In the genomic region with DNA sequence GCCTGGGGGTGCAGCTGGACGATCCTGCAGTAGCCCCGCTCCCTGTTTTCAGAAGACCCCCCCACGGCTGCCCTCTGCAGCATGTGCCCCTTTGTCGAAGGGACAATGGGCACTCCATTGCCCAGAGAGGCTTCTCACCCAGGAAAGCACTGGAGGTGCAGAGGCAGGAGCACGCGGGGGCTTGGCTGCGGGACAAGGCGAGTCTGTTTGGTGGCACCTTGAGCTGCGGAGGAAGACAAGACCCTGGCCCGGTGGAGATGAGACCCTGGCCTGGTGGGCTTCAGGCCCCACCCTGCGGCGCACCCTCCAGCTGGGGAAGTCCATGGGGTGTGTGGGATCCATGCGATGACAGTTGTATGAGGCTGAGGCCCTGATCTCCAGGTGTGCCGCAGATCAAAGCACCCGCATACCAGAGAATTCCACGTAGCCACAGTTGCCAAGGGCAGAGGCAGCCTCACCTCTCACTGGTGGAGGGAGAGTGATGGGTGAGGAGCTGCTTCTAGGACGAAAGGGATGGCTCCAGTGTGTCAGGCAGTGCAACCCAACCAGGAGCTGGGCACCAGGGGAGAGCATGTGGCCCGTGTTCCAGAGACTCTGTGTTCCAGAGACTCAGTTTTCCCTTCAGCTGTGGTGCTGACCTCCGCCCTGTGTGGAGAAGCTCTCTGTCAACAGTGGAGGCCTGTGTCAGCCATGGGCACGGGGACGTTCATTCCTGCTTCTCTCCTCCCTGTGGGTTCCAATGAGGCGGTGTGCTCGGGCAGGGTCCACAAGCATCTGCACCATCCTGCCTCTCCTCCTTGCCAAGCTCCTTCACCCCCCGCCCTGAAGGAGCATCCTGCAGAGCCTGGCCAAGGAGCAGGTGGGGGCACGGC, we compare ENCODE assay signal across 1 cellular context.
TF ChIP-seq lines count a peak whose summit lies in the region.

No MANE protein-coding gene starts in this region.

TF ChIP-seq in K562, 482 proteins besides CTCF, POLR2A, EP300 and RAD21 (continued from another document and continues in another):
- TF ChIP-seq YY1 (IDR thresholded peaks at IDR 0.05; ENCODE audit: borderline replicate concordance in 1 of 3, control insufficient read depth in 1 of 3, extremely low read depth in 1 of 3, insufficient read depth in 3 of 3, insufficient read length in 1 of 3, insufficient replicate concordance in 2 of 3, low read depth in 1 of 3, low read length in 2 of 3) (no peak), POLR3A (IDR thresholded peaks at IDR 0.05; ENCODE audit: borderline replicate concordance, extremely low read depth, insufficient read depth, insufficient read length) (no peak), CHD1 (IDR thresholded peaks at IDR 0.05; ENCODE audit: low read length) (peak; percentile 84), MTA1 (IDR thresholded peaks at IDR 0.05; ENCODE audit: borderline replicate concordance) (no peak), HNRNPH1 (optimal IDR thresholded peaks at IDR 0.05; ENCODE audit: low read depth, low read length) (no peak), ZNF232 (CRISPR knock-in tag; IDR thresholded peaks at IDR 0.05) (no peak), HMGN3 (IDR thresholded peaks at IDR 0.05; ENCODE audit: borderline replicate concordance, extremely low read depth, insufficient read length, low read depth, low read length) (no peak), RBM34 (IDR thresholded peaks at IDR 0.05; ENCODE audit: borderline replicate concordance, insufficient read depth, low read length) (no peak), FOXA3 (CRISPR knock-in tag; conservative IDR thresholded peaks at IDR 0.05 in 1 of 2, IDR thresholded peaks at IDR 0.05 in 1 of 2) (no peak), ETV1 (tag; conservative IDR thresholded peaks at IDR 0.05; ENCODE audit: low read depth) (no peak), TSC22D4 (tag; IDR thresholded peaks at IDR 0.05) (no peak), U2AF2 (optimal IDR thresholded peaks at IDR 0.05; ENCODE audit: low read depth, low read length) (no peak), CBX2 (IDR thresholded peaks at IDR 0.05; ENCODE audit: insufficient read depth, low read length, poor library complexity, severe bottlenecking) (no peak), RBM39 (optimal IDR thresholded peaks at IDR 0.05; ENCODE audit: low read depth, low read length) (no peak), NBN (IDR thresholded peaks at IDR 0.05; ENCODE audit: low read depth) (no peak), MYNN (IDR thresholded peaks at IDR 0.05) (no peak), MYNN (CRISPR knock-in tag; IDR thresholded peaks at IDR 0.05) (peak; percentile 34; the same call in 1 of the 2 replicates), RBBP5 (IDR thresholded peaks at IDR 0.05; ENCODE audit: borderline replicate concordance, insufficient read depth, low read length, poor library complexity, severe bottlenecking) (peak; percentile 46), PHF8 (IDR thresholded peaks at IDR 0.05; ENCODE audit: borderline replicate concordance, low read length) (peak; percentile 18; the same call in 1 of the 2 replicates), YBX1 (IDR thresholded peaks at IDR 0.05) (no peak), WHSC1 (IDR thresholded peaks at IDR 0.05; ENCODE audit: low read length) (peak; percentile 54), ZNF766 (CRISPR knock-in tag; conservative IDR thresholded peaks at IDR 0.05) (no peak), NR2C2 (CRISPR knock-in tag; IDR thresholded peaks at IDR 0.05) (no peak), NR2C2 (tag; IDR thresholded peaks at IDR 0.05) (no peak)
- TF ChIP-seq, protein P1, sequence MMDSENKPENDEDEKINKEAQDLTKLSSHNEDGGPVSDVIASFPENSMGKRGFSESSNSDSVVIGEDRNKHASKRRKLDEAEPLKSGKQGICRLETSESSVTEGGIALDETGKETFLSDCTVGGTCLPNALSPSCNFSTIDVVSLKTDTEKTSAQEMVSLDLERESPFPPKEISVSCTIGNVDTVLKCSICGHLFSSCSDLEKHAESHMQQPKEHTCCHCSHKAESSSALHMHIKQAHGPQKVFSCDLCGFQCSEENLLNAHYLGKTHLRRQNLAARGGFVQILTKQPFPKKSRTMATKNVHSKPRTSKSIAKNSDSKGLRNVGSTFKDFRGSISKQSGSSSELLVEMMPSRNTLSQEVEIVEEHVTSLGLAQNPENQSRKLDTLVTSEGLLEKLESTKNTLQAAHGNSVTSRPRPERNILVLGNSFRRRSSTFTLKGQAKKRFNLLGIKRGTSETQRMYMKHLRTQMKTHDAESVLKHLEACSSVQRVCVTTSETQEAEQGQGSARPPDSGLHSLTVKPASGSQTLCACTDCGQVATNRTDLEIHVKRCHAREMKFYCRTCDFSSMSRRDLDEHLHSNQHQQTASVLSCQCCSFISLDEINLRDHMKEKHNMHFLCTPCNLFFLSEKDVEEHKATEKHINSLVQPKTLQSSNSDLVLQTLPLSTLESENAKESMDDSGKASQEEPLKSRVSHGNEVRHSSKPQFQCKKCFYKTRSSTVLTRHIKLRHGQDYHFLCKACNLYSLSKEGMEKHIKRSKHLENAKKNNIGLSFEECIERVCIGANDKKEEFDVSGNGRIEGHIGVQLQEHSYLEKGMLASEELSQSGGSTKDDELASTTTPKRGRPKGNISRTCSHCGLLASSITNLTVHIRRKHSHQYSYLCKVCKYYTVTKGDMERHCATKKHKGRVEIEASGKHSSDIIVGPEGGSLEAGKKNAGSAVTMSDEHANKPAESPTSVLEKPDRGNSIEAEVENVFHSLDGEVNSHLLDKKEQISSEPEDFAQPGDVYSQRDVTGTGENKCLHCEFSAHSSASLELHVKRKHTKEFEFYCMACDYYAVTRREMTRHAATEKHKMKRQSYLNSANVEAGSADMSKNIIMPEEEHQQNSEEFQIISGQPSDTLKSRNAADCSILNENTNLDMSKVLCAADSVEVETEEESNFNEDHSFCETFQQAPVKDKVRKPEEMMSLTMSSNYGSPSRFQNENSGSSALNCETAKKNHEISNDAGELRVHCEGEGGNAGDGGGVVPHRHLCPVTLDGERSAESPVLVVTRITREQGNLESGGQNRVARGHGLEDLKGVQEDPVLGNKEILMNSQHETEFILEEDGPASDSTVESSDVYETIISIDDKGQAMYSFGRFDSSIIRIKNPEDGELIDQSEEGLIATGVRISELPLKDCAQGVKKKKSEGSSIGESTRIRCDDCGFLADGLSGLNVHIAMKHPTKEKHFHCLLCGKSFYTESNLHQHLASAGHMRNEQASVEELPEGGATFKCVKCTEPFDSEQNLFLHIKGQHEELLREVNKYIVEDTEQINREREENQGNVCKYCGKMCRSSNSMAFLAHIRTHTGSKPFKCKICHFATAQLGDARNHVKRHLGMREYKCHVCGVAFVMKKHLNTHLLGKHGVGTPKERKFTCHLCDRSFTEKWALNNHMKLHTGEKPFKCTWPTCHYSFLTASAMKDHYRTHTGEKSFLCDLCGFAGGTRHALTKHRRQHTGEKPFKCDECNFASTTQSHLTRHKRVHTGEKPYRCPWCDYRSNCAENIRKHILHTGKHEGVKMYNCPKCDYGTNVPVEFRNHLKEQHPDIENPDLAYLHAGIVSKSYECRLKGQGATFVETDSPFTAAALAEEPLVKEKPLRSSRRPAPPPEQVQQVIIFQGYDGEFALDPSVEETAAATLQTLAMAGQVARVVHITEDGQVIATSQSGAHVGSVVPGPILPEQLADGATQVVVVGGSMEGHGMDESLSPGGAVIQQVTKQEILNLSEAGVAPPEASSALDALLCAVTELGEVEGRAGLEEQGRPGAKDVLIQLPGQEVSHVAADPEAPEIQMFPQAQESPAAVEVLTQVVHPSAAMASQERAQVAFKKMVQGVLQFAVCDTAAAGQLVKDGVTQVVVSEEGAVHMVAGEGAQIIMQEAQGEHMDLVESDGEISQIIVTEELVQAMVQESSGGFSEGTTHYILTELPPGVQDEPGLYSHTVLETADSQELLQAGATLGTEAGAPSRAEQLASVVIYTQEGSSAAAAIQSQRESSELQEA (IDR thresholded peaks at IDR 0.05; ENCODE audit: low read depth), result no peak
- TF ChIP-seq, protein P2, sequence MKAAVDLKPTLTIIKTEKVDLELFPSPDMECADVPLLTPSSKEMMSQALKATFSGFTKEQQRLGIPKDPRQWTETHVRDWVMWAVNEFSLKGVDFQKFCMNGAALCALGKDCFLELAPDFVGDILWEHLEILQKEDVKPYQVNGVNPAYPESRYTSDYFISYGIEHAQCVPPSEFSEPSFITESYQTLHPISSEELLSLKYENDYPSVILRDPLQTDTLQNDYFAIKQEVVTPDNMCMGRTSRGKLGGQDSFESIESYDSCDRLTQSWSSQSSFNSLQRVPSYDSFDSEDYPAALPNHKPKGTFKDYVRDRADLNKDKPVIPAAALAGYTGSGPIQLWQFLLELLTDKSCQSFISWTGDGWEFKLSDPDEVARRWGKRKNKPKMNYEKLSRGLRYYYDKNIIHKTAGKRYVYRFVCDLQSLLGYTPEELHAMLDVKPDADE (conservative IDR thresholded peaks at IDR 0.05; ENCODE audit: control insufficient read depth, low read depth, low read length), result 0 out of 2 replicates have a peak, but pooled peaks have one; percentile 48
- TF ChIP-seq, protein P3, sequence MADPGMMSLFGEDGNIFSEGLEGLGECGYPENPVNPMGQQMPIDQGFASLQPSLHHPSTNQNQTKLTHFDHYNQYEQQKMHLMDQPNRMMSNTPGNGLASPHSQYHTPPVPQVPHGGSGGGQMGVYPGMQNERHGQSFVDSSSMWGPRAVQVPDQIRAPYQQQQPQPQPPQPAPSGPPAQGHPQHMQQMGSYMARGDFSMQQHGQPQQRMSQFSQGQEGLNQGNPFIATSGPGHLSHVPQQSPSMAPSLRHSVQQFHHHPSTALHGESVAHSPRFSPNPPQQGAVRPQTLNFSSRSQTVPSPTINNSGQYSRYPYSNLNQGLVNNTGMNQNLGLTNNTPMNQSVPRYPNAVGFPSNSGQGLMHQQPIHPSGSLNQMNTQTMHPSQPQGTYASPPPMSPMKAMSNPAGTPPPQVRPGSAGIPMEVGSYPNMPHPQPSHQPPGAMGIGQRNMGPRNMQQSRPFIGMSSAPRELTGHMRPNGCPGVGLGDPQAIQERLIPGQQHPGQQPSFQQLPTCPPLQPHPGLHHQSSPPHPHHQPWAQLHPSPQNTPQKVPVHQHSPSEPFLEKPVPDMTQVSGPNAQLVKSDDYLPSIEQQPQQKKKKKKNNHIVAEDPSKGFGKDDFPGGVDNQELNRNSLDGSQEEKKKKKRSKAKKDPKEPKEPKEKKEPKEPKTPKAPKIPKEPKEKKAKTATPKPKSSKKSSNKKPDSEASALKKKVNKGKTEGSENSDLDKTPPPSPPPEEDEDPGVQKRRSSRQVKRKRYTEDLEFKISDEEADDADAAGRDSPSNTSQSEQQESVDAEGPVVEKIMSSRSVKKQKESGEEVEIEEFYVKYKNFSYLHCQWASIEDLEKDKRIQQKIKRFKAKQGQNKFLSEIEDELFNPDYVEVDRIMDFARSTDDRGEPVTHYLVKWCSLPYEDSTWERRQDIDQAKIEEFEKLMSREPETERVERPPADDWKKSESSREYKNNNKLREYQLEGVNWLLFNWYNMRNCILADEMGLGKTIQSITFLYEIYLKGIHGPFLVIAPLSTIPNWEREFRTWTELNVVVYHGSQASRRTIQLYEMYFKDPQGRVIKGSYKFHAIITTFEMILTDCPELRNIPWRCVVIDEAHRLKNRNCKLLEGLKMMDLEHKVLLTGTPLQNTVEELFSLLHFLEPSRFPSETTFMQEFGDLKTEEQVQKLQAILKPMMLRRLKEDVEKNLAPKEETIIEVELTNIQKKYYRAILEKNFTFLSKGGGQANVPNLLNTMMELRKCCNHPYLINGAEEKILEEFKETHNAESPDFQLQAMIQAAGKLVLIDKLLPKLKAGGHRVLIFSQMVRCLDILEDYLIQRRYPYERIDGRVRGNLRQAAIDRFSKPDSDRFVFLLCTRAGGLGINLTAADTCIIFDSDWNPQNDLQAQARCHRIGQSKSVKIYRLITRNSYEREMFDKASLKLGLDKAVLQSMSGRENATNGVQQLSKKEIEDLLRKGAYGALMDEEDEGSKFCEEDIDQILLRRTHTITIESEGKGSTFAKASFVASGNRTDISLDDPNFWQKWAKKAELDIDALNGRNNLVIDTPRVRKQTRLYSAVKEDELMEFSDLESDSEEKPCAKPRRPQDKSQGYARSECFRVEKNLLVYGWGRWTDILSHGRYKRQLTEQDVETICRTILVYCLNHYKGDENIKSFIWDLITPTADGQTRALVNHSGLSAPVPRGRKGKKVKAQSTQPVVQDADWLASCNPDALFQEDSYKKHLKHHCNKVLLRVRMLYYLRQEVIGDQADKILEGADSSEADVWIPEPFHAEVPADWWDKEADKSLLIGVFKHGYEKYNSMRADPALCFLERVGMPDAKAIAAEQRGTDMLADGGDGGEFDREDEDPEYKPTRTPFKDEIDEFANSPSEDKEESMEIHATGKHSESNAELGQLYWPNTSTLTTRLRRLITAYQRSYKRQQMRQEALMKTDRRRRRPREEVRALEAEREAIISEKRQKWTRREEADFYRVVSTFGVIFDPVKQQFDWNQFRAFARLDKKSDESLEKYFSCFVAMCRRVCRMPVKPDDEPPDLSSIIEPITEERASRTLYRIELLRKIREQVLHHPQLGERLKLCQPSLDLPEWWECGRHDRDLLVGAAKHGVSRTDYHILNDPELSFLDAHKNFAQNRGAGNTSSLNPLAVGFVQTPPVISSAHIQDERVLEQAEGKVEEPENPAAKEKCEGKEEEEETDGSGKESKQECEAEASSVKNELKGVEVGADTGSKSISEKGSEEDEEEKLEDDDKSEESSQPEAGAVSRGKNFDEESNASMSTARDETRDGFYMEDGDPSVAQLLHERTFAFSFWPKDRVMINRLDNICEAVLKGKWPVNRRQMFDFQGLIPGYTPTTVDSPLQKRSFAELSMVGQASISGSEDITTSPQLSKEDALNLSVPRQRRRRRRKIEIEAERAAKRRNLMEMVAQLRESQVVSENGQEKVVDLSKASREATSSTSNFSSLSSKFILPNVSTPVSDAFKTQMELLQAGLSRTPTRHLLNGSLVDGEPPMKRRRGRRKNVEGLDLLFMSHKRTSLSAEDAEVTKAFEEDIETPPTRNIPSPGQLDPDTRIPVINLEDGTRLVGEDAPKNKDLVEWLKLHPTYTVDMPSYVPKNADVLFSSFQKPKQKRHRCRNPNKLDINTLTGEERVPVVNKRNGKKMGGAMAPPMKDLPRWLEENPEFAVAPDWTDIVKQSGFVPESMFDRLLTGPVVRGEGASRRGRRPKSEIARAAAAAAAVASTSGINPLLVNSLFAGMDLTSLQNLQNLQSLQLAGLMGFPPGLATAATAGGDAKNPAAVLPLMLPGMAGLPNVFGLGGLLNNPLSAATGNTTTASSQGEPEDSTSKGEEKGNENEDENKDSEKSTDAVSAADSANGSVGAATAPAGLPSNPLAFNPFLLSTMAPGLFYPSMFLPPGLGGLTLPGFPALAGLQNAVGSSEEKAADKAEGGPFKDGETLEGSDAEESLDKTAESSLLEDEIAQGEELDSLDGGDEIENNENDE (IDR thresholded peaks at IDR 0.05; ENCODE audit: low read depth, low read length), result no peak
- TF ChIP-seq, protein P4, sequence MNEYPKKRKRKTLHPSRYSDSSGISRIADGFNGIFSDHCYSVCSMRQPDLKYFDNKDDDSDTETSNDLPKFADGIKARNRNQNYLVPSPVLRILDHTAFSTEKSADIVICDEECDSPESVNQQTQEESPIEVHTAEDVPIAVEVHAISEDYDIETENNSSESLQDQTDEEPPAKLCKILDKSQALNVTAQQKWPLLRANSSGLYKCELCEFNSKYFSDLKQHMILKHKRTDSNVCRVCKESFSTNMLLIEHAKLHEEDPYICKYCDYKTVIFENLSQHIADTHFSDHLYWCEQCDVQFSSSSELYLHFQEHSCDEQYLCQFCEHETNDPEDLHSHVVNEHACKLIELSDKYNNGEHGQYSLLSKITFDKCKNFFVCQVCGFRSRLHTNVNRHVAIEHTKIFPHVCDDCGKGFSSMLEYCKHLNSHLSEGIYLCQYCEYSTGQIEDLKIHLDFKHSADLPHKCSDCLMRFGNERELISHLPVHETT (CRISPR knock-in tag; conservative IDR thresholded peaks at IDR 0.05 in 1 of 2, IDR thresholded peaks at IDR 0.05 in 1 of 2), result no peak
